9 cellular contexts compared by ENCODE assay signal in the genomic region with DNA sequence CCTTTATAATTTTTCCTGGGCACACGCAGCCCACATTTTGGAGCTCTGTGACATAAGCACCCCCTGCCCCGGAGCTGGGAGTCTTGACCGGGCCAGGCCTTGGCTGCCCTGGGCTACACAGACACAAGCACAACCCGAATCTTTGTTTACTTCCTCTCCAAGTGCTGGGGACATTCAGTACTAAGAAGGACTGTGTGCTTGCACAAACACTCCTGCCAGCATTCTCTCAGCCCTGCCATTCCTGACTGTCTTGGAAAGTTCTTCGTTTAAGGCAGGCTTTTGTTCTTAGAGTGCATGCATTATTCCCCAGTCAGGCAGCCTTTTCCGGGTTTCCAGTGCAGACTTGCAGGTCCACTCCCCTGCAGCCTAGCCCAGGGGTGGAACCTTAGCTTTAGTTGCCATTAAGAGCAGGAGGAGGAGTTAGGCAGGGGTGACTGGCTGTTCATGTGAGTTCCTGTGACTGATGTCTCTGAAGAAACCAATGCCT. TPM values are rescaled to one million over a fixed set of nuclear protein-coding genes. Genes with fewer than 3 reads are reported as not detected.
A peak's percentile ranks its signal among the peaks of the same experiment; 100 is the strongest.
DNase-seq lines count a peak whose midpoint lies in the region; ATAC-seq and TF ChIP-seq lines count a peak whose summit lies in the region.
"Had no signal": no experiment of that assay in that cellular context is flagged by ENCODE, and none has a peak within 500 bp of the region (broad histone marks: within the 10 kb centered on the region; RNA-seq: fewer than 3 reads in every experiment).

No MANE protein-coding gene starts in this region.

- no peak overlapping the region for H3T11ph ChIP-seq in H9 (ENCODE audit: low read length)

- H3K4me1 Mint-ChIP-seq in H9 = peaks cover 41 to 51% of the 10 kb centered on the region in 2 experiments

- no peaks in the 10 kb centered on the region for H4K20me1 ChIP-seq in H9 (ENCODE audit: control insufficient read depth, insufficient read depth, insufficient read length)

- H4K8ac ChIP-seq in H9 (replicated peaks; ENCODE audit: insufficient read length, low read depth, low read length) = no peak overlapping the region

- no peak overlapping the region for H3K9ac ChIP-seq in H9 (ENCODE audit: extremely low read depth, insufficient read length, low read length)
- H3K9ac ChIP-seq in muscle layer of colon (ENCODE audit: low read length) = peak overlapping the region; percentile 30

- H3K27me3 ChIP-seq in H9 (ENCODE audit: insufficient read depth, low read length) = no peaks in the 10 kb centered on the region
- no peaks in the 10 kb centered on the region for H3K27me3 ChIP-seq in SJSA1 (replicated peaks)
- no peaks in the 10 kb centered on the region for H3K27me3 ChIP-seq in muscle layer of colon (ENCODE audit: control insufficient read depth in 1 of 2, insufficient read depth in 2 of 2, low read length in 2 of 2)

- H3K23ac ChIP-seq in H9 (ENCODE audit: insufficient read length, low read depth, low read length) = no peak overlapping the region

- ATAC-seq in HG02973 (IDR thresholded peaks at IDR 0.05; ENCODE audit: unreplicated experiment) = no peak

- no peak overlapping the region for H2BK12ac ChIP-seq in H9 (ENCODE audit: insufficient read length, low read depth, low read length)

- no peaks in the 10 kb centered on the region; a peak in 1 of 7 replicates for H3K36me3 Mint-ChIP-seq in H9 (ENCODE audit: insufficient read depth in 1 of 3, low read depth in 3 of 3)

- no peak overlapping the region for H4K91ac ChIP-seq in H9 (ENCODE audit: insufficient read length, low read depth, low read length)

- H3K79me1 ChIP-seq in H9 (ENCODE audit: insufficient read depth, low read depth, low read length, poor library complexity, severe bottlenecking) = peaks cover 2% of the 10 kb centered on the region

- H2AK5ac ChIP-seq in H9 (ENCODE audit: insufficient read length, low read length) = no peak overlapping the region

- H3K23me2 ChIP-seq in H9 (ENCODE audit: insufficient read length, low read depth, low read length, poor library complexity, severe bottlenecking) = no peaks in the 10 kb centered on the region

- H2BK120ac ChIP-seq in H9 (ENCODE audit: low read depth, low read length, poor library complexity, severe bottlenecking) = no peak overlapping the region

- H3K9me3 Mint-ChIP-seq in H9 = no peaks in the 10 kb centered on the region

- peak overlapping the region; percentile 5 for H3K4me2 ChIP-seq in H9 (ENCODE audit: insufficient read depth, insufficient read length, low read length)

- H2AFZ ChIP-seq in H9 (ENCODE audit: low read length) = no peak overlapping the region

- TF ChIP-seq CTCF in 22Rv1 (IDR thresholded peaks at IDR 0.05) = no peak
- no peak for TF ChIP-seq CTCF in H9 (conservative IDR thresholded peaks at IDR 0.05)

- no peaks in the 10 kb centered on the region for H3K9me3 ChIP-seq in H9 (ENCODE audit: control insufficient read depth, low read depth, low read length)
- no peaks in the 10 kb centered on the region for H3K9me3 ChIP-seq in SJSA1 (replicated peaks)
- no peaks in the 10 kb centered on the region for H3K9me3 ChIP-seq in muscle layer of colon (ENCODE audit: low read length)

- peak; percentile 89 for DNase-seq in H9
- peak; percentile 33 to 60 for DNase-seq in SJSA1 (ENCODE audit: low read depth in 1 of 2, low spot score in 2 of 2)
- DNase-seq in fibroblast of gingiva (ENCODE audit: low read depth) = peak; percentile 86
- no peak for DNase-seq in NCI-H345 treated with DMSO at 0.1 percent for 48 hours (lab: John Stamatoyannopoulos, UW; ENCODE audit: unreplicated experiment)

- no peak overlapping the region for H3K56ac ChIP-seq in H9 (ENCODE audit: insufficient read length, low read depth, low read length)

- no peak overlapping the region for H3K4me3 ChIP-seq in SJSA1
- peak overlapping the region in 1 of 2 donors; percentile 32 for H3K4me3 ChIP-seq in muscle layer of colon (ENCODE audit: low read depth in 1 of 2, low read length in 2 of 2)
- H3K4me3 ChIP-seq in urinary bladder (ENCODE audit: low read depth, low read length) = no peak overlapping the region

- peak overlapping the region; percentile 24 to 34; a peak in 2 of 5 replicates for H3K4me3 Mint-ChIP-seq in H9
- H3K4me3 Mint-ChIP-seq: activated naive CD8-positive, alpha-beta T cell had no signal

- peak overlapping the region; percentile 71 for H3K27ac ChIP-seq in 22Rv1
- peak overlapping the region; percentile 64 for H3K27ac ChIP-seq in H9 (ENCODE audit: insufficient read length, low read depth, low read length)
- no peak overlapping the region for H3K27ac ChIP-seq in SJSA1
- H3K27ac ChIP-seq in muscle layer of colon (ENCODE audit: low read depth, low read length) = peak overlapping the region; percentile 70
- peak overlapping the region; percentile 90 for H3K27ac ChIP-seq in urinary bladder (ENCODE audit: low read depth)

- H2BK20ac ChIP-seq in H9 (ENCODE audit: low read depth, low read length, poor library complexity, severe bottlenecking) = no peak overlapping the region

- no peak overlapping the region for H2BK15ac ChIP-seq in H9 (ENCODE audit: low read depth, low read length)

- H3K36me3 ChIP-seq in SJSA1 = no peaks in the 10 kb centered on the region
- H3K36me3 ChIP-seq in muscle layer of colon (ENCODE audit: insufficient read depth, low read length) = no peaks in the 10 kb centered on the region
- no peaks in the 10 kb centered on the region for H3K36me3 ChIP-seq in urinary bladder (ENCODE audit: insufficient read depth)

- no peak overlapping the region for H3K18ac ChIP-seq in H9 (ENCODE audit: insufficient read length, low read depth, low read length)

- peak overlapping the region; percentile 6 to 63 (median 39); a peak in 6 of 7 replicates for H3K27ac Mint-ChIP-seq in H9

- H3K14ac ChIP-seq in H9 (ENCODE audit: insufficient read depth, low read length) = 0 out of 2 replicates have a peak overlapping the region, but pooled peaks have one; percentile 83

- no peaks in the 10 kb centered on the region for H3K27me3 Mint-ChIP-seq in H9 (ENCODE audit: low read depth)
- H3K27me3 Mint-ChIP-seq: activated naive CD8-positive, alpha-beta T cell had no signal

- H3K4me1 ChIP-seq in H9 (ENCODE audit: insufficient read depth, low read length) = peaks cover 7% of the 10 kb centered on the region; the same call in 1 of the 2 replicates
- H3K4me1 ChIP-seq in SJSA1 (replicated peaks) = peaks cover 69% of the 10 kb centered on the region
- peaks cover 93% of the 10 kb centered on the region for H3K4me1 ChIP-seq in muscle layer of colon (ENCODE audit: insufficient read depth, low read length)
- H3K4me1 ChIP-seq in urinary bladder (ENCODE audit: insufficient read depth) = peaks cover 4% of the 10 kb centered on the region

- WGBS in H9 (ENCODE audit: extremely low coverage, insufficient read length, low lambda C conversion rate) = no CpG with 5 or more reads among the region's 6 CpGs
- WGBS in urinary bladder = 10% methylated on average over 6 of the region's 6 CpGs

- H3K79me2 ChIP-seq in H9 (ENCODE audit: insufficient read depth, low read length) = peaks cover 2% of the 10 kb centered on the region; the same call in 1 of the 2 replicates

- H4K5ac ChIP-seq in H9 (ENCODE audit: insufficient read length, low read depth, low read length) = no peak overlapping the region

- no peak overlapping the region for H3K4ac ChIP-seq in H9 (ENCODE audit: low read depth, low read length)

- H2BK5ac ChIP-seq in H9 (ENCODE audit: insufficient read length, low read length) = no peak overlapping the region

RNA-seq across cellular contexts. Expression of a gene that starts 28.6 kb away (rescaled TPM):
- total RNA-seq in H9 (2021) (21.7 and 22.1 TPM in 2 replicates), urinary bladder (43.7 TPM)
- 15.3 and 20.4 TPM in 2 replicates for total RNA-seq in SJSA1 (2014; rRNA removed; shearing (Covaris generic))
- 48.2 TPM for polyA plus RNA-seq in urinary bladder
